Comparison of ENCODE assay signal across 21 cellular contexts in genomic region chr6:16355238-16355637, GRCh38.
"Had no signal": no experiment of that assay in that cellular context is flagged by ENCODE, and none has a peak within 500 bp of the region (broad histone marks: within the 10 kb centered on the region; RNA-seq: fewer than 3 reads in every experiment).

No MANE protein-coding gene starts in this region.

- H3K4me3 ChIP-seq: esophagus muscularis mucosa, gastroesophageal sphincter, heart left ventricle, ovary, prostate gland, thyroid gland had no signal

- ATAC-seq: activated naive CD4-positive, alpha-beta T cell treated with anti-CD3 and anti-CD28 coated beads, Interleukin-2, amount 50 U/mL, for 72 hours; gastroesophageal sphincter; left cardiac atrium; naive thymus-derived CD4-positive, alpha-beta T cell; right cardiac atrium; T-cell had no signal

- H3K27ac ChIP-seq: brain microvascular endothelial cell, esophagus muscularis mucosa, gastroesophageal sphincter, heart left ventricle, ovary, prostate gland, thyroid gland had no signal

- H3K9me3 ChIP-seq: esophagus muscularis mucosa, gastroesophageal sphincter, heart left ventricle, ovary, prostate gland, thyroid gland had no signal

- H3K27ac Mint-ChIP-seq: activated naive CD4-positive, alpha-beta T cell treated with anti-CD3 and anti-CD28 coated beads, Interleukin-2, amount 50 U/mL, for 72 hours; memory B cell; stimulated activated naive CD8-positive, alpha-beta T cell treated with anti-CD3 and anti-CD28 coated beads, Interleukin-15, Interleukin-2, amounts not matched to agents 100 ng/mL and 50 ng/mL, for 24 hours had no signal

- H3K4me1 ChIP-seq: prostate gland, thyroid gland had no signal

- H3K36me3 Mint-ChIP-seq: activated naive CD4-positive, alpha-beta T cell treated with anti-CD3 and anti-CD28 coated beads, Interleukin-2, amount 50 U/mL, for 72 hours; T-cell had no signal

- H3K27me3 Mint-ChIP-seq: memory B cell; naive thymus-derived CD4-positive, alpha-beta T cell; stimulated activated naive CD8-positive, alpha-beta T cell treated with anti-CD3 and anti-CD28 coated beads, Interleukin-15, Interleukin-2, amounts not matched to agents 100 ng/mL and 50 ng/mL, for 24 hours; T-cell had no signal

- H3K4me3 Mint-ChIP-seq: memory B cell; naive thymus-derived CD4-positive, alpha-beta T cell; stimulated activated naive CD8-positive, alpha-beta T cell treated with anti-CD3 and anti-CD28 coated beads, Interleukin-15, Interleukin-2, amounts not matched to agents 100 ng/mL and 50 ng/mL, for 24 hours; T-cell had no signal

- DNase-seq: activated CD4-positive, alpha-beta T cell treated with anti-CD3 and anti-CD28 coated beads for 1 hour; activated CD4-positive, alpha-beta T cell treated with anti-CD3 and anti-CD28 coated beads, Interleukin-2, amount 50 U/mL, for 1 hour; activated T-cell treated with anti-CD3 and anti-CD28 coated beads, Interleukin-2, amount 50 U/mL, for 1 hour; aorta; brain microvascular endothelial cell; effector memory CD4-positive, alpha-beta T cell; heart left ventricle; left cardiac atrium; naive thymus-derived CD4-positive, alpha-beta T cell; ovary; right cardiac atrium; stimulated activated CD4-positive, alpha-beta T cell treated with anti-CD3 and anti-CD28 coated beads, Interleukin-4, amount 100 ng/mL, for 24 hours; substantia nigra; T-cell; thyroid gland had no signal

- H3K9me3 Mint-ChIP-seq: activated naive CD4-positive, alpha-beta T cell treated with anti-CD3 and anti-CD28 coated beads, Interleukin-2, amount 50 U/mL, for 72 hours; stimulated activated naive CD8-positive, alpha-beta T cell treated with anti-CD3 and anti-CD28 coated beads, Interleukin-15, Interleukin-2, amounts not matched to agents 100 ng/mL and 50 ng/mL, for 24 hours; T-cell had no signal

- H3K27me3 ChIP-seq: brain microvascular endothelial cell, esophagus muscularis mucosa, gastroesophageal sphincter, heart left ventricle, ovary, thyroid gland had no signal

- H3K36me3 ChIP-seq: brain microvascular endothelial cell, esophagus muscularis mucosa, gastroesophageal sphincter, heart left ventricle, ovary, prostate gland, thyroid gland had no signal
